In genomic region chr22:37051629-37052385, GRCh38 we compare ENCODE assay signal across 8 cellular contexts. TPM values are rescaled to one million over a fixed set of nuclear protein-coding genes. Genes with fewer than 3 reads are reported as not detected.
A peak's percentile ranks its signal among the peaks of the same experiment; 100 is the strongest.
DNase-seq lines count a peak whose midpoint lies in the region; ATAC-seq and TF ChIP-seq lines count a peak whose summit lies in the region.

Gene KCTD17, plus strand, starts transcription at chr22:37051742. Its CDS starts 19 bp downstream, at chr22:37051761.

- H2AFZ ChIP-seq in SK-N-SH (ENCODE audit: low read depth) = peak within 1 kb of the TSS; percentile 91

- ATAC-seq in HG03571 (IDR thresholded peaks at IDR 0.05; ENCODE audit: unreplicated experiment) = peak; percentile 56

- H3K27me3 ChIP-seq in SK-N-SH (ENCODE audit: insufficient read depth) (no peaks in the 10 kb centered on the region), testis (no peaks in the 10 kb centered on the region)

- peaks cover 16% of the 10 kb centered on the region; the same call in 1 of the 2 replicates for H3K79me2 ChIP-seq in SK-N-SH (ENCODE audit: insufficient read depth)

- H3K4me1 ChIP-seq in SK-N-SH (ENCODE audit: control insufficient read depth in 1 of 2, insufficient read depth in 2 of 2, low read depth in 1 of 2, low read length in 1 of 2) = peaks cover 0 to 10% of the 10 kb centered on the region in 2 experiments; a peak in 1 of 4 replicates
- H3K4me1 ChIP-seq in testis = peaks cover 6% of the 10 kb centered on the region

- TF ChIP-seq CTCF in SK-N-SH (IDR thresholded peaks at IDR 0.05) (no peak), glutamatergic neuron (IDR thresholded peaks at IDR 0.05; ENCODE audit: partially characterized antibody, unreplicated experiment) (no peak), osteocyte (IDR thresholded peaks at IDR 0.05) (no peak), testis (IDR thresholded peaks at IDR 0.05) (no peak)

- H3K4me3 Mint-ChIP-seq in activated naive CD4-positive, alpha-beta T cell treated with anti-CD3 and anti-CD28 coated beads, Interleukin-2, amount 50 U/mL, for 24 hours = peak within 1 kb of the TSS; percentile 85
- peak within 1 kb of the TSS; percentile 89 for H3K4me3 Mint-ChIP-seq in glutamatergic neuron (ENCODE audit: unreplicated experiment)
- H3K4me3 Mint-ChIP-seq in osteocyte (ENCODE audit: unreplicated experiment) = peak within 1 kb of the TSS; percentile 73

- CTCF ChIA-PET in SK-N-SH (lab: Yijun Ruan, JAX) = interaction anchor here (0.6 to 1.6 kb wide), 3 partner anchors 9 to 146 kb away, joined by 3 to 5 read pairs (median 3); no protein-coding TSS in a partner anchor

- H3K4me3 ChIP-seq in SK-N-SH (ENCODE audit: low read depth in 2 of 2, low read length in 1 of 2) = peak within 1 kb of the TSS; percentile 84 to 88
- H3K4me3 ChIP-seq in testis = peak within 1 kb of the TSS; percentile 69 to 75

- intact Hi-C loops in testis (cut with DNase I; ENCODE audit: low total_unique reads) = no loop called here

- no peak for TF ChIP-seq POLR2A in testis (IDR thresholded peaks at IDR 0.05)

- H3F3A ChIP-seq in SK-N-SH (replicated peaks; ENCODE audit: insufficient read depth) = no peaks in the 10 kb centered on the region

- peak within 1 kb of the TSS; percentile 95 for H3K4me2 ChIP-seq in SK-N-SH

- no peaks in the 10 kb centered on the region for H3K9me3 Mint-ChIP-seq in activated naive CD4-positive, alpha-beta T cell treated with anti-CD3 and anti-CD28 coated beads, Interleukin-2, amount 50 U/mL, for 24 hours
- H3K9me3 Mint-ChIP-seq in glutamatergic neuron (ENCODE audit: unreplicated experiment) = peaks cover 9% of the 10 kb centered on the region
- no peaks in the 10 kb centered on the region for H3K9me3 Mint-ChIP-seq in osteocyte (ENCODE audit: unreplicated experiment)

- H3K9ac ChIP-seq in SK-N-SH = peak within 1 kb of the TSS; percentile 79

- H4K20me1 ChIP-seq in SK-N-SH (ENCODE audit: insufficient read depth) = no peaks in the 10 kb centered on the region

- no peaks in the 10 kb centered on the region for H3K9me2 ChIP-seq in SK-N-SH

- 4% methylated on average over 21 of the region's 76 CpGs for WGBS in SK-N-SH (ENCODE audit: low lambda C conversion rate)
- WGBS in testis, 2 donors = 5 to 8% methylated on average over 7 to 43 of the region's 76 CpGs

- H3K4me1 Mint-ChIP-seq in activated naive CD4-positive, alpha-beta T cell treated with anti-CD3 and anti-CD28 coated beads, Interleukin-2, amount 50 U/mL, for 24 hours = peaks cover 12% of the 10 kb centered on the region
- H3K4me1 Mint-ChIP-seq in glutamatergic neuron (ENCODE audit: low read depth, unreplicated experiment) = peaks cover 32% of the 10 kb centered on the region
- H3K4me1 Mint-ChIP-seq in osteocyte (ENCODE audit: unreplicated experiment) = peaks cover 10% of the 10 kb centered on the region

- H3K27ac Mint-ChIP-seq in activated naive CD4-positive, alpha-beta T cell treated with anti-CD3 and anti-CD28 coated beads, Interleukin-2, amount 50 U/mL, for 24 hours = no peak within 1 kb of the TSS
- peak within 1 kb of the TSS; percentile 66 for H3K27ac Mint-ChIP-seq in glutamatergic neuron (ENCODE audit: unreplicated experiment)
- H3K27ac Mint-ChIP-seq in osteocyte (ENCODE audit: unreplicated experiment) = peak within 1 kb of the TSS; percentile 58

- H3K27ac ChIP-seq in SK-N-SH (ENCODE audit: low read depth in 2 of 2, low read length in 1 of 2) (peak within 1 kb of the TSS; percentile 49 to 73; a peak in 3 of 4 replicates), testis (no peak within 1 kb of the TSS)

- peak; percentile 70 for DNase-seq in NCI-H82 (lab: John Stamatoyannopoulos, UW)
- no peak for DNase-seq in NCI-H82 treated with DMSO at 0.1 percent for 48 hours (lab: John Stamatoyannopoulos, UW; ENCODE audit: unreplicated experiment)
- peak; percentile 99 for DNase-seq in SK-N-SH
- peak; percentile 83 for DNase-seq in glutamatergic neuron
- peak; percentile 90 for DNase-seq in osteocyte (ENCODE audit: extremely low spot score, unreplicated experiment)
- peak; percentile 65 for DNase-seq in testis

- H3K36me3 ChIP-seq in SK-N-SH (replicated peaks in 1 of 2; ENCODE audit: control insufficient read depth in 1 of 2, insufficient read depth in 2 of 2, low read length in 1 of 2) = peaks cover 0 to 26% of the 10 kb centered on the region in 2 experiments
- no peaks in the 10 kb centered on the region for H3K36me3 ChIP-seq in testis (ENCODE audit: low read depth, missing control alignments)

- H3K27me3 Mint-ChIP-seq in activated naive CD4-positive, alpha-beta T cell treated with anti-CD3 and anti-CD28 coated beads, Interleukin-2, amount 50 U/mL, for 24 hours = no peaks in the 10 kb centered on the region
- H3K27me3 Mint-ChIP-seq in glutamatergic neuron (ENCODE audit: unreplicated experiment) = peaks cover 9% of the 10 kb centered on the region
- no peaks in the 10 kb centered on the region for H3K27me3 Mint-ChIP-seq in osteocyte (ENCODE audit: unreplicated experiment)

- TF ChIP-seq RAD21 in SK-N-SH (IDR thresholded peaks at IDR 0.05; ENCODE audit: low read length) = no peak

- POLR2A ChIA-PET in SK-N-SH (lab: Yijun Ruan, JAX) = interaction anchor here (0.8 to 1.5 kb wide), 6 partner anchors 9 to 276 kb away, joined by 3 to 4 read pairs (median 3); partner anchors contain the start of genes IFT27 and TST

- TF ChIP-seq EP300 in SK-N-SH (IDR thresholded peaks at IDR 0.05; ENCODE audit: borderline replicate concordance in 1 of 2, low read depth in 1 of 2, low read length in 1 of 2) = no peak

- H3K36me3 Mint-ChIP-seq in activated naive CD4-positive, alpha-beta T cell treated with anti-CD3 and anti-CD28 coated beads, Interleukin-2, amount 50 U/mL, for 24 hours = no peaks in the 10 kb centered on the region
- H3K36me3 Mint-ChIP-seq in glutamatergic neuron (ENCODE audit: unreplicated experiment) (no peaks in the 10 kb centered on the region), osteocyte (ENCODE audit: unreplicated experiment) (peaks cover 5% of the 10 kb centered on the region)

- H3K9me3 ChIP-seq in SK-N-SH (no peaks in the 10 kb centered on the region), testis (no peaks in the 10 kb centered on the region)

TF ChIP-seq in SK-N-SH, 30 proteins besides CTCF, POLR2A, EP300 and RAD21:
- TF ChIP-seq YY1 (IDR thresholded peaks at IDR 0.05; ENCODE audit: low read depth) (0 out of 2 replicates have a peak, but pooled peaks have one; percentile 25), GABPA (IDR thresholded peaks at IDR 0.05; ENCODE audit: low read depth) (peak; percentile 29; the same call in 1 of the 2 replicates), USF2 (IDR thresholded peaks at IDR 0.05; ENCODE audit: borderline replicate concordance, low read depth, low read length) (no peak), POLR2AphosphoS5 (IDR thresholded peaks at IDR 0.05; ENCODE audit: low read depth, low read length) (peak; percentile 26; the same call in 1 of the 2 replicates), GATA2 (CRISPR knock-in tag; IDR thresholded peaks at IDR 0.05) (no peak), CHD2 (IDR thresholded peaks at IDR 0.05; ENCODE audit: low read length, partially characterized antibody) (peak; percentile 43), MXI1 (IDR thresholded peaks at IDR 0.05; ENCODE audit: low read depth, low read length) (peak; percentile 44)

RNA-seq across cellular contexts. Expression of gene KCTD17, which starts in this region (rescaled TPM):
- polyA plus RNA-seq in SK-N-SH (2012; rRNA removed) (57.8 and 68.3 TPM in 2 replicates), testis (ENCODE audit: insufficient read depth, low read depth, low replicate concordance) (99.1 TPM)
- 25.4 and 36.9 TPM in 2 replicates for polyA plus RNA-seq in SK-N-SH (2012; cell fraction: cytosol; rRNA removed)
- polyA plus RNA-seq in SK-N-SH (2012; cell fraction: nucleus; rRNA removed) = 70.6 and 91.3 TPM in 2 replicates
- total RNA-seq in glutamatergic neuron (ENCODE audit: unreplicated experiment) (137 TPM), osteocyte (35.8 and 39.6 TPM in 2 replicates), testis (10 to 100 TPM; 39.1 to 57.0 TPM)

Comparison
In these comparisons a context has a peak if more than half of its experiments do, and no peak if none do; other contexts are left out.
1. H3K27ac ChIP-seq: peak in SK-N-SH (2 of 2); none in testis (0 of 2).
2. Peak in every context shown above with its lines, with median percentiles within 50 percentile points of each other: H3K4me3 Mint-ChIP-seq.